13 cellular contexts compared by ENCODE assay signal in genomic region chr2:227703280-227703732, GRCh38. TPM values are rescaled to one million over a fixed set of nuclear protein-coding genes. Genes with fewer than 3 reads are reported as not detected.
DNase-seq lines count a peak whose midpoint lies in the region; ATAC-seq and TF ChIP-seq lines count a peak whose summit lies in the region.
"Had no signal": no experiment of that assay in that cellular context is flagged by ENCODE, and none has a peak within 500 bp of the region (broad histone marks: within the 10 kb centered on the region; RNA-seq: fewer than 3 reads in every experiment).

No MANE protein-coding gene starts in this region.

- H3K27ac Mint-ChIP-seq in type B pancreatic cell: peak overlapping the region; percentile 97
- H3K27ac Mint-ChIP-seq: stimulated activated memory B cell treated with anti-CD40 and anti-IgM and Interleukin-4, amounts not matched to agents 10 μg/mL and 1 μg/mL and 100 μg/mL, for 72 hours had no signal

- no peaks in the 10 kb centered on the region for H3K27me3 Mint-ChIP-seq in type B pancreatic cell
- H3K27me3 Mint-ChIP-seq: stimulated activated memory B cell treated with anti-CD40 and anti-IgM and Interleukin-4, amounts not matched to agents 10 μg/mL and 1 μg/mL and 100 μg/mL, for 72 hours had no signal

- no peak for TF ChIP-seq CTCF in type B pancreatic cell (conservative IDR thresholded peaks at IDR 0.05)

- H3K4me1 ChIP-seq in adipocyte (ENCODE audit: control insufficient read depth, insufficient read depth, low read length): peaks cover 24% of the 10 kb centered on the region
- H3K4me1 ChIP-seq: heart right ventricle had no signal

- no peaks in the 10 kb centered on the region for H3K9me3 ChIP-seq in adipocyte (ENCODE audit: control insufficient read depth, low read length)

- DNase-seq in HPDE6-E6E7 (ENCODE audit: extremely low spot score): peak; percentile 68
- DNase-seq in adipocyte (ENCODE audit: low read depth): peak; percentile 73
- DNase-seq in iPS-NIHi11 (ENCODE audit: low spot score): peak; percentile 19
- DNase-seq in type B pancreatic cell (ENCODE audit: extremely low spot score, unreplicated experiment): no peak
- no peak for DNase-seq in T-helper 2 cell
- DNase-seq in SK-N-DZ (ENCODE audit: low spot score): no peak
- DNase-seq: activated T-cell treated with anti-CD3 and anti-CD28 coated beads for 4 hours; central memory CD4-positive, alpha-beta T cell; DMS153; heart right ventricle; naive thymus-derived CD8-positive, alpha-beta T cell had no signal

- peaks cover 5% of the 10 kb centered on the region for H3K36me3 Mint-ChIP-seq in type B pancreatic cell
- H3K36me3 Mint-ChIP-seq: naive thymus-derived CD8-positive, alpha-beta T cell; stimulated activated memory B cell treated with anti-CD40 and anti-IgM and Interleukin-4, amounts not matched to agents 10 μg/mL and 1 μg/mL and 100 μg/mL, for 72 hours had no signal

- H3K36me3 ChIP-seq in adipocyte (ENCODE audit: control insufficient read depth, insufficient read depth, low read length, severe bottlenecking): peaks cover 50% of the 10 kb centered on the region
- H3K36me3 ChIP-seq: heart right ventricle had no signal

- peaks cover 3% of the 10 kb centered on the region for H3K4me1 Mint-ChIP-seq in type B pancreatic cell (ENCODE audit: unreplicated experiment)
- H3K4me1 Mint-ChIP-seq: naive thymus-derived CD8-positive, alpha-beta T cell; stimulated activated memory B cell treated with anti-CD40 and anti-IgM and Interleukin-4, amounts not matched to agents 10 μg/mL and 1 μg/mL and 100 μg/mL, for 72 hours had no signal

- H3K27me3 ChIP-seq in adipocyte (replicated peaks; ENCODE audit: control insufficient read depth, insufficient read depth, low read length): no peaks in the 10 kb centered on the region

- ATAC-seq in GM19324 (IDR thresholded peaks at IDR 0.05; ENCODE audit: low FRiP score, unreplicated experiment): no peak
- ATAC-seq: naive thymus-derived CD8-positive, alpha-beta T cell; stimulated activated memory B cell treated with anti-CD40 and anti-IgM and Interleukin-4, amounts not matched to agents 10 μg/mL and 1 μg/mL and 100 μg/mL, for 72 hours had no signal

- peak overlapping the region; percentile 73 for H3K9ac ChIP-seq in adipocyte (ENCODE audit: low read length)

- H3K4me3 ChIP-seq in adipocyte (ENCODE audit: low read length): peak overlapping the region; percentile 60
- H3K4me3 ChIP-seq: heart right ventricle had no signal

- no peaks in the 10 kb centered on the region for H3K9me3 Mint-ChIP-seq in type B pancreatic cell
- H3K9me3 Mint-ChIP-seq: naive thymus-derived CD8-positive, alpha-beta T cell; stimulated activated memory B cell treated with anti-CD40 and anti-IgM and Interleukin-4, amounts not matched to agents 10 μg/mL and 1 μg/mL and 100 μg/mL, for 72 hours had no signal

- peak overlapping the region; percentile 61 for H3K4me3 Mint-ChIP-seq in type B pancreatic cell
- H3K4me3 Mint-ChIP-seq: naive thymus-derived CD8-positive, alpha-beta T cell; stimulated activated memory B cell treated with anti-CD40 and anti-IgM and Interleukin-4, amounts not matched to agents 10 μg/mL and 1 μg/mL and 100 μg/mL, for 72 hours had no signal

RNA-seq across cellular contexts. Expression of gene SLC19A3, which starts 14.5 kb away (rescaled TPM):
- 6.4 and 20.5 TPM in 2 replicates for total RNA-seq in type B pancreatic cell (ENCODE audit: low replicate concordance)
- 0.61 and 1.9 TPM in 2 replicates for polyA plus RNA-seq in SK-N-DZ (2014; cell fraction: cytosol; rRNA removed)
- polyA plus RNA-seq in SK-N-DZ (2014; cell fraction: nucleus; rRNA removed): 1.4 and 1.6 TPM in 2 replicates
- total RNA-seq: naive thymus-derived CD8-positive, alpha-beta T cell had no signal
- polyA plus RNA-seq: naive thymus-derived CD8-positive, alpha-beta T cell had no signal

RNA-seq across cellular contexts. Expression of gene SCYGR6, which starts 21.3 kb away (rescaled TPM):
- not detected in 2 replicates for total RNA-seq in type B pancreatic cell (ENCODE audit: low replicate concordance)
- not detected in 2 replicates for polyA plus RNA-seq in SK-N-DZ (2014; cell fraction: cytosol; rRNA removed)
- not detected in 2 replicates for polyA plus RNA-seq in SK-N-DZ (2014; cell fraction: nucleus; rRNA removed)
- total RNA-seq: heart right ventricle; naive thymus-derived CD8-positive, alpha-beta T cell had no signal
- polyA plus RNA-seq: heart right ventricle; naive thymus-derived CD8-positive, alpha-beta T cell had no signal

RNA-seq across cellular contexts. Expression of gene SCYGR7, which starts 24.8 kb away (rescaled TPM):
- not detected in 2 replicates for total RNA-seq in type B pancreatic cell (ENCODE audit: low replicate concordance)
- not detected in 2 replicates for polyA plus RNA-seq in SK-N-DZ (2014; cell fraction: cytosol; rRNA removed)
- not detected in 2 replicates for polyA plus RNA-seq in SK-N-DZ (2014; cell fraction: nucleus; rRNA removed)
- total RNA-seq: heart right ventricle; naive thymus-derived CD8-positive, alpha-beta T cell had no signal
- polyA plus RNA-seq: heart right ventricle; naive thymus-derived CD8-positive, alpha-beta T cell had no signal

RNA-seq across cellular contexts. Expression of gene SCYGR5, which starts 36.7 kb away (rescaled TPM):
- total RNA-seq in type B pancreatic cell (ENCODE audit: low replicate concordance): not detected in 2 replicates
- polyA plus RNA-seq in SK-N-DZ (2014; cell fraction: cytosol; rRNA removed): not detected in 2 replicates
- not detected in 2 replicates for polyA plus RNA-seq in SK-N-DZ (2014; cell fraction: nucleus; rRNA removed)
- total RNA-seq: heart right ventricle; naive thymus-derived CD8-positive, alpha-beta T cell had no signal
- polyA plus RNA-seq: heart right ventricle; naive thymus-derived CD8-positive, alpha-beta T cell had no signal

RNA-seq across cellular contexts. Expression of gene SCYGR8, which starts 42.4 kb away (rescaled TPM):
- total RNA-seq in type B pancreatic cell (ENCODE audit: low replicate concordance): not detected in 2 replicates
- polyA plus RNA-seq in SK-N-DZ (2014; cell fraction: cytosol; rRNA removed): not detected in 2 replicates
- not detected in 2 replicates for polyA plus RNA-seq in SK-N-DZ (2014; cell fraction: nucleus; rRNA removed)
- total RNA-seq: heart right ventricle; naive thymus-derived CD8-positive, alpha-beta T cell had no signal
- polyA plus RNA-seq: heart right ventricle; naive thymus-derived CD8-positive, alpha-beta T cell had no signal

Comparison
In these comparisons a context has a peak if more than half of its experiments do, and no peak if none do; other contexts are left out.
1. DNase-seq: peak in HPDE6-E6E7 (single experiment), adipocyte (single experiment) and iPS-NIHi11 (single experiment); none in type B pancreatic cell (single experiment), T-helper 2 cell (0 of 5) and SK-N-DZ (single experiment).